Comparison of ENCODE assay signal across 14 cellular contexts in genomic region chr10:63258920-63259678, GRCh38.
DNase-seq lines count a peak whose midpoint lies in the region; ATAC-seq, FAIRE-seq and TF ChIP-seq lines count a peak whose summit lies in the region.
"Had no signal": no experiment of that assay in that cellular context is flagged by ENCODE, and none has a peak within 500 bp of the region (broad histone marks: within the 10 kb centered on the region; RNA-seq: fewer than 3 reads in every experiment).

No MANE protein-coding gene starts in this region.

- H3F3A ChIP-seq in PC-3 (ENCODE audit: low read length, unreplicated experiment), result no peaks in the 10 kb centered on the region

- peaks cover 38% of the 10 kb centered on the region for H3K4me1 ChIP-seq in PC-3 (ENCODE audit: insufficient read depth, low read length)
- peaks cover 11 to 79% (median 69%) of the 10 kb centered on the region in 5 donors for H3K4me1 ChIP-seq in subcutaneous abdominal adipose tissue (ENCODE audit: control insufficient read depth in 5 of 5, insufficient read depth in 5 of 5, low read length in 5 of 5)
- H3K4me1 ChIP-seq in tibial nerve, result peaks cover 0 to 96% (median 59%) of the 10 kb centered on the region in 4 donors

- no peak for FAIRE-seq in HTR-8/SVneo (lab: Jason Lieb, UNC)
- FAIRE-seq: G401.6 had no signal

- BruUV-seq in PC-3 (replicated peaks; lab: Mats Ljungman, UMichigan), result no TSS peak

- no peaks in the 10 kb centered on the region for H3K9me3 ChIP-seq in PC-3 (ENCODE audit: low read length)
- no peaks in the 10 kb centered on the region for H3K9me3 ChIP-seq in subcutaneous abdominal adipose tissue (ENCODE audit: control insufficient read depth in 5 of 5, low read length in 5 of 5)
- H3K9me3 ChIP-seq in tibial nerve, result no peaks in the 10 kb centered on the region

- H3K4me1 Mint-ChIP-seq in activated T-cell treated with anti-CD3 and anti-CD28 coated beads, Interleukin-2, amount 50 U/mL, for 72 hours (ENCODE audit: low read depth), result peaks cover 91% of the 10 kb centered on the region
- peaks cover 28% of the 10 kb centered on the region for H3K4me1 Mint-ChIP-seq in glutamatergic neuron (ENCODE audit: low read depth, unreplicated experiment)

- ATAC-seq in activated T-cell treated with anti-CD3 and anti-CD28 coated beads, Interleukin-2, amount 50 U/mL, for 72 hours (replicated peaks in 1 of 2), result no peak
- no peak for ATAC-seq in PC-3
- ATAC-seq: right cardiac atrium had no signal

- H3K79me2 ChIP-seq in PC-3 (ENCODE audit: low read length), result peaks cover 100% of the 10 kb centered on the region

- H3K27me3 ChIP-seq in PC-3 (ENCODE audit: low read length), result no peaks in the 10 kb centered on the region
- H3K27me3 ChIP-seq in subcutaneous abdominal adipose tissue (ENCODE audit: control insufficient read depth in 5 of 5, insufficient read depth in 4 of 5, low read length in 5 of 5), result no peaks in the 10 kb centered on the region
- H3K27me3 ChIP-seq in tibial nerve, result no peaks in the 10 kb centered on the region

- TF ChIP-seq CTCF in PC-3 (conservative IDR thresholded peaks at IDR 0.05; ENCODE audit: low read depth, low read length) (no peak), glutamatergic neuron (IDR thresholded peaks at IDR 0.05; ENCODE audit: partially characterized antibody, unreplicated experiment) (no peak), tibial nerve (IDR thresholded peaks at IDR 0.05) (no peak)

- H3K4me3 ChIP-seq in PC-3 (ENCODE audit: low read length) (no peak overlapping the region), subcutaneous abdominal adipose tissue (ENCODE audit: low read depth in 1 of 5, low read length in 5 of 5) (no peak overlapping the region), tibial nerve (no peak overlapping the region)

- H3K4me3 Mint-ChIP-seq in activated T-cell treated with anti-CD3 and anti-CD28 coated beads, Interleukin-2, amount 50 U/mL, for 72 hours, result peak overlapping the region; percentile 49 to 80
- no peak overlapping the region for H3K4me3 Mint-ChIP-seq in glutamatergic neuron (ENCODE audit: unreplicated experiment)
- H3K4me3 Mint-ChIP-seq: activated CD8-positive, alpha-beta memory T cell treated with anti-CD3 and anti-CD28 coated beads, Interleukin-2, amount 10 ng/mL, durations not matched to agents 7 days and 5 days had no signal

- H4K20me1 ChIP-seq in PC-3 (ENCODE audit: low read length), result peaks cover 61% of the 10 kb centered on the region

- H3K27ac ChIP-seq in PC-3 (ENCODE audit: low read length), result no peak overlapping the region
- peak overlapping the region; percentile 28 for H3K27ac ChIP-seq in subcutaneous abdominal adipose tissue (ENCODE audit: low read depth, low read length)
- peak overlapping the region in 1 of 4 donors; percentile 60 for H3K27ac ChIP-seq in tibial nerve

- no peaks in the 10 kb centered on the region for H3K9me3 Mint-ChIP-seq in activated T-cell treated with anti-CD3 and anti-CD28 coated beads, Interleukin-2, amount 50 U/mL, for 72 hours
- peaks cover 4% of the 10 kb centered on the region for H3K9me3 Mint-ChIP-seq in glutamatergic neuron (ENCODE audit: unreplicated experiment)

- no peak for TF ChIP-seq EP300 in tibial nerve (IDR thresholded peaks at IDR 0.05)

- H3K36me3 Mint-ChIP-seq in activated T-cell treated with anti-CD3 and anti-CD28 coated beads, Interleukin-2, amount 50 U/mL, for 72 hours (ENCODE audit: insufficient read depth in 2 of 2), result peaks cover 5 to 15% of the 10 kb centered on the region in 2 donors
- no peaks in the 10 kb centered on the region for H3K36me3 Mint-ChIP-seq in glutamatergic neuron (ENCODE audit: unreplicated experiment)

- 86 to 87% methylated on average over 2 of the region's 2 CpGs for WGBS in tibial nerve, 2 donors

- no peaks in the 10 kb centered on the region for H3K27me3 Mint-ChIP-seq in activated T-cell treated with anti-CD3 and anti-CD28 coated beads, Interleukin-2, amount 50 U/mL, for 72 hours (ENCODE audit: low read depth)
- no peaks in the 10 kb centered on the region for H3K27me3 Mint-ChIP-seq in glutamatergic neuron (ENCODE audit: unreplicated experiment)
- H3K27me3 Mint-ChIP-seq: activated CD8-positive, alpha-beta memory T cell treated with anti-CD3 and anti-CD28 coated beads, Interleukin-2, amount 10 ng/mL, durations not matched to agents 7 days and 5 days had no signal

- TF ChIP-seq POLR2A in tibial nerve (IDR thresholded peaks at IDR 0.05), result no peak

- H3K36me3 ChIP-seq in PC-3 (ENCODE audit: low read depth, low read length), result peaks cover 40% of the 10 kb centered on the region
- peaks cover 0 to 2% (median 0%) of the 10 kb centered on the region in 5 donors for H3K36me3 ChIP-seq in subcutaneous abdominal adipose tissue (ENCODE audit: control insufficient read depth in 5 of 5, insufficient read depth in 5 of 5, low read length in 5 of 5)
- no peaks in the 10 kb centered on the region for H3K36me3 ChIP-seq in tibial nerve

- H3K9ac ChIP-seq in PC-3 (ENCODE audit: low read length) (no peak overlapping the region), subcutaneous abdominal adipose tissue (ENCODE audit: low read length in 5 of 5) (no peak overlapping the region)

- H3K4me2 ChIP-seq in PC-3 (ENCODE audit: low read length), result peak overlapping the region; percentile 17

- POLR2A ChIA-PET in PC-3 (lab: Charles Lee; ENCODE audit: unreplicated experiment), result no interaction called here

- no peaks in the 10 kb centered on the region for H3K9me2 ChIP-seq in PC-3 (replicated peaks; ENCODE audit: low read length)

- H2AFZ ChIP-seq in PC-3 (ENCODE audit: low read length), result no peak overlapping the region

- no peak for DNase-seq in activated T-cell treated with anti-CD3 and anti-CD28 coated beads, Interleukin-2, amount 50 U/mL, for 72 hours
- DNase-seq in activated T-cell treated with anti-CD3 and anti-CD28 coated beads for 4 hours (no peak), PC-3 (no peak), glutamatergic neuron (no peak), tibial nerve (ENCODE audit: low spot score in 2 of 2) (no peak), HTR-8/SVneo (ENCODE audit: insufficient read length, low spot score) (no peak), DMS 273 (lab: John Stamatoyannopoulos, UW; ENCODE audit: unreplicated experiment) (no peak)
- DNase-seq: activated CD8-positive, alpha-beta memory T cell treated with anti-CD3 and anti-CD28 coated beads, Interleukin-2, amount 10 ng/mL, durations not matched to agents 7 days and 5 days; hippocampal formation; NCI-H146; right cardiac atrium; T1000 had no signal

- intact Hi-C loops in PC-3 (cut with micrococcal nuclease), result no loop called here

- CTCF ChIA-PET in PC-3 (lab: Charles Lee), result no interaction called here

- H3K27ac Mint-ChIP-seq in activated T-cell treated with anti-CD3 and anti-CD28 coated beads, Interleukin-2, amount 50 U/mL, for 72 hours, result peak overlapping the region; percentile 82
- peak overlapping the region; percentile 28 for H3K27ac Mint-ChIP-seq in glutamatergic neuron (ENCODE audit: unreplicated experiment)
